Comparison of ENCODE assay signal across 17 cellular contexts in the genomic region with DNA sequence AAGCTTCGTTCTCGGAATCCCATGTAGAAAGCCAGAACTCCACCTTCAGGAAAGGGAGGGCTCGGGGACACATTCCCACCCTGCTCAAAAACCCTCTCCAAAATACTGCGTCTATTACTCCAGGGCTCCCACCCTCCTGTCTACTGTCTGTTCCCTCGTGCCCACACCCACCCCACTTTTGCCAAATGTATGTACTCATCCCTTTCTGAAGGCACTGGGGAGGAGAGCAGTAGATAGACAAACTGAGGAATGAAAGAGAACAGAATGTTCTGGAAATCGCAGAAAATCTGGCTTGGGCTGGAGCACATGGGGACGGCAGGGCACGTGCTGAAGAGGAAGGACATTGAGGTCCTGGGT. TPM values are rescaled to one million over a fixed set of nuclear protein-coding genes. Genes with fewer than 3 reads are reported as not detected.
"Had no signal": no experiment of that assay in that cellular context is flagged by ENCODE, and none has a peak within 500 bp of the region (broad histone marks: within the 10 kb centered on the region; RNA-seq: fewer than 3 reads in every experiment).

No MANE protein-coding gene starts in this region.

- H3K9ac ChIP-seq: parathyroid adenoma had no signal

- DNase-seq: activated CD4-positive, alpha-beta memory T cell treated with anti-CD3 and anti-CD28 coated beads for 36 hours; activated CD4-positive, CD25-positive, alpha-beta regulatory T cell treated with anti-CD3 and anti-CD28 coated beads, Interleukin-2, amount 50 U/mL, for 72 hours; activated gamma-delta T cell treated with Interleukin-2 at 50 U/mL for 16 hours; activated naive CD8-positive, alpha-beta T cell treated with anti-CD3 and anti-CD28 coated beads for 36 hours; activated T-cell treated with anti-CD3 and anti-CD28 coated beads, Interleukin-2, amount 50 U/mL, for 4 hours; anterior cingulate cortex; foreskin keratinocyte; heart left ventricle; mesendoderm; nephron progenitor cell; transverse colon had no signal

- H3K9me3 ChIP-seq: esophagus muscularis mucosa, transverse colon had no signal

- H3K27ac ChIP-seq: foreskin keratinocyte, heart left ventricle, parathyroid adenoma, transverse colon had no signal

- H3K27me3 ChIP-seq: transverse colon had no signal

- ATAC-seq: activated T-cell treated with anti-CD3 and anti-CD28 coated beads, Interleukin-2, amount 50 U/mL, for 4 hours; foreskin keratinocyte; left lobe of liver; stimulated activated effector memory CD8-positive, alpha-beta T cell treated with anti-CD3 and anti-CD28 coated beads, Interleukin-12 subunit alpha, Interleukin-12 subunit beta, amount 100 ng/mL, for 72 hours had no signal

- H3K36me3 ChIP-seq: esophagus muscularis mucosa, heart left ventricle, transverse colon had no signal

- H3K4me3 ChIP-seq: esophagus muscularis mucosa, heart left ventricle, smooth muscle cell, transverse colon had no signal

- H3K4me1 ChIP-seq: foreskin keratinocyte, heart left ventricle, parathyroid adenoma had no signal

RNA-seq across cellular contexts. Expression of gene GALNTL5, which starts 55.0 kb away (rescaled TPM):
- total RNA-seq: activated CD4-positive, alpha-beta memory T cell treated with anti-CD3 and anti-CD28 coated beads for 36 hours; activated naive CD8-positive, alpha-beta T cell treated with anti-CD3 and anti-CD28 coated beads for 36 hours; activated T-cell treated with anti-CD3 and anti-CD28 coated beads, Interleukin-2, amount 50 U/mL, for 4 hours; esophagus muscularis mucosa; foreskin keratinocyte; left lobe of liver; smooth muscle cell; T-helper 2 cell treated with Interferon-gamma antibody and Interleukin-4, amounts not matched to agents 100 ng/mL and 5 ng/mL, for 36 hours; transverse colon had no signal
- polyA plus RNA-seq: foreskin keratinocyte, heart left ventricle, smooth muscle cell had no signal
